ENCODE assay signal across 8 cellular contexts in the genomic region with DNA sequence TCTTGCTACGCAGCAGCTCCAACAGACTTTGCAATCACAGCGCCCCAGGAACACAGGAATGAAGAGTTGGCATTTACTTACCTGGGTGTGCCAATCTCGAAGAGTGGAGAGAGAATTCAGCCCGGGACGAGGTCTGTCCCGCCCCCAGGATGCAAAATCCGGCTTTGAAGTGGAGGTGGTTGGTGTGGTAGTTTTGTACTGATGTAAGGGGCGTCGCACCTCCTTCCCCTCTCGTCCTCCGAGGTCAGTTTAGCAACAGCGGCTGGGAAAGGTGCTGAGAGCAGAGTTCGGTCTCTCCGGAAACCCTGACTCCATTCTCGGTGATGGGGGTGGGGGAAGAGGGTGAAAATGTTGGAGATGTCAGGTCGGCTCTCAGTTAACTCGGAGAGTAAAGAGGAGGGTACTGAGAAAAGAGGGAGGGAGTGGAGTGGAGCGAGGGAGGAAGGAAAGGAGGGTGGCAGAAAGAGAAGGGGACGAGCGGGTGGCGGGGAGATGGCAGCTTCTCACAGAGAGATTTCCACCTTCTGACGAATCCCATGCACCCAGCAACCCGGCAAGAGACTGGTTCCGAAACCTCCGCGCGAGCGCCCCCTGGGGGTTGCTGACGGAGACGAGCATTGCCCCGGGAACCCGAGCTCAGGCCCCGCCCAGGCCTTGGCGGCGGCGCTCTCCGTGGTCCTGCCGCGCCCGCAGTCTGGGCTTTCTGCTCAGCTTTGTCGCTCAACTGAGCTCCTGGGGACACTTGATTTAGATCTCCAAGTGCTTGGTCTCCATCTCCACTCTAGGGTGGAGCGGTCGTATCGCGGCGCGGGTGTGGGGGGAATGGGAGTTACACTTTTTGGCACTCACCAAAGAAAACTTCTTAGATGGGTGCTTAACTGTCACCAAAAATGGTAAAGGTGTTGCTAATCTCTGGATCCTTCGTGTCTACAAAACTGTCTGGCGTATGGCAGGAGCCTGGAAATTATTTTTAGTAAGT. TPM values are rescaled to one million over a fixed set of nuclear protein-coding genes. Genes with fewer than 3 reads are reported as not detected.
DNase-seq lines count a peak whose midpoint lies in the region; ATAC-seq and TF ChIP-seq lines count a peak whose summit lies in the region.

A gene (minus strand): TSS at position 529 of the 979 bp plus-strand sequence.

- peaks cover 99% of the 10 kb centered on the region for H3K27me3 ChIP-seq in left ventricle myocardium inferior (ENCODE audit: low read depth)

- H3K9me3 ChIP-seq in left ventricle myocardium inferior (replicated peaks) = no peaks in the 10 kb centered on the region

- H3K4me3 ChIP-seq in left ventricle myocardium inferior = peak within 1 kb of the TSS; percentile 52

- H3K4me3 Mint-ChIP-seq in progenitor cell of endocrine pancreas (ENCODE audit: low read depth) = peak within 1 kb of the TSS; percentile 63

- peak; percentile 74 for TF ChIP-seq CTCF in left ventricle myocardium inferior (IDR thresholded peaks at IDR 0.05; ENCODE audit: borderline replicate concordance)
- TF ChIP-seq CTCF in progenitor cell of endocrine pancreas (IDR thresholded peaks at IDR 0.05; ENCODE audit: unreplicated experiment) = peak; percentile 97

- peaks cover 5% of the 10 kb centered on the region for H3K4me1 Mint-ChIP-seq in progenitor cell of endocrine pancreas (ENCODE audit: low read depth)

- ATAC-seq in HG02610 (IDR thresholded peaks at IDR 0.05; ENCODE audit: unreplicated experiment) (peak; percentile 77), HG02840 (IDR thresholded peaks at IDR 0.05; ENCODE audit: low FRiP score, unreplicated experiment) (no peak)

- no peak within 1 kb of the TSS for H3K27ac Mint-ChIP-seq in progenitor cell of endocrine pancreas

- in situ Hi-C loops in G401 (cut with HindIII; ENCODE audit: low sequenced_read_pairs) = no loop called here

- no peaks in the 10 kb centered on the region for H3K36me3 Mint-ChIP-seq in progenitor cell of endocrine pancreas (ENCODE audit: insufficient read depth)

- H3K4me1 ChIP-seq in left ventricle myocardium inferior = peaks cover 12% of the 10 kb centered on the region

- DNase-seq in G401 (ENCODE audit: low spot score) (peak; percentile 42), NCI-H128 (lab: John Stamatoyannopoulos, UW; ENCODE audit: unreplicated experiment) (peak; percentile 85), SKM-1 (lab: John Stamatoyannopoulos, UW; ENCODE audit: unreplicated experiment) (peak; percentile 38), amniotic epithelial cell (ENCODE audit: low read depth) (peak; percentile 44), left ventricle myocardium inferior (peak; percentile 69), progenitor cell of endocrine pancreas (ENCODE audit: low spot score, unreplicated experiment) (peak; percentile 91)

- intact Hi-C loops in left ventricle myocardium inferior (cut with micrococcal nuclease) = no loop called here

- H3K27ac ChIP-seq in left ventricle myocardium inferior (replicated peaks) = no peak within 1 kb of the TSS

- H3K27me3 Mint-ChIP-seq in progenitor cell of endocrine pancreas = peaks cover 69% of the 10 kb centered on the region

- H3K9me3 Mint-ChIP-seq in progenitor cell of endocrine pancreas (ENCODE audit: low read depth) = no peaks in the 10 kb centered on the region

- no peaks in the 10 kb centered on the region for H3K36me3 ChIP-seq in left ventricle myocardium inferior

RNA-seq across cellular contexts. Expression of the gene that starts here (rescaled TPM):
- total RNA-seq in G401 (2014; rRNA removed; shearing (Covaris generic)) = not detected in 2 replicates
- total RNA-seq in left ventricle myocardium inferior (17.9 TPM), progenitor cell of endocrine pancreas (4.6 and 5.5 TPM in 2 replicates)

Comparison
In these comparisons a context has a peak if more than half of its experiments do, and no peak if none do; other contexts are left out.
1. Peak in DNase-seq in G401; RNA of the gene not detected or under 1 TPM.
2. DNase-seq: peak in every context shown above with its lines; median percentile 91 in progenitor cell of endocrine pancreas; 85 in NCI-H128; 69 in left ventricle myocardium inferior; 44 in amniotic epithelial cell; 42 in G401; 38 in SKM-1.